ENCODE assay signal across 1 cellular context in the genomic region with DNA sequence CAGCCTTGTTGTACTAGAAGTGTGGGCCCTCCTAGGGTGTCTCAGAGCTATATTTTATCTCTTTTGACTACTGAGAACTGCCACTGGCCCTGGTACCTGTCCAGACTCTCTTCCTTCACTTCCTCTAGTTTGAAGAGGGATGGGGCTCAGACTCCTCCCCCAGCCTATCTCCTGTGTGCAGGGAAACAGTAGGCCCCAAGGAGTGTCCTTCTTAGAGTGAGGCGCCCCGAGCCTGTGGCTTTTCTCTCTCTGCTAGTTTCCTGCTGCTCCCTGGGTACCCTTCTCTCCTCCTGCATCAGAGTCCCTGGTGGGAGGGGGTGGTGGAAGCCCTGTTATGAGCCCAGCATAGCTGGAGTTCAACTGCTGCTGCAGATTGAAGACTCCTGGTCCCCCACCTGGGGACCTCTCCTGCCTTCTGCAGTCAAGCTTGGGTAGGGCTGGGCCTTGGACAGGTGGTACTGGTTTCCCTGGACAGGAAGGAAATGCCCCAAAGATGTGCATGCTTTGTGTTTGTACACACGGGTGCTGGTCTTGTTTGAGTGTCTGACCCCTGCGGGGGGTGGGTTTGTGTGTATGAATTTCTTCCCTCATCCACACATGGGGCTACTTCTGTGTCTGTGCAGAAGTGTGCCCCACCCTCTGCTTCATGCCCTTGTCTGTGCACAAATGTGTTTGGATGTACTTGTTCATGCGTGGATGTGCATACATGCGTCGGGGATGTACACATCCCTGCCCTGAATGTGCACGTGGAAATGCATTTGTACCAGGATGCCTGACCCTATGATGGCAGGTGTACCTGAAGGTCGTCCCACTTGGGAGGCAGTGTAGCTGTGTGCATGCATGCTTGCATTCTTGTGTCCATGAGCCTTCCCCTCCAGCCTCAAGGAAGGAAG.
TF ChIP-seq lines count a peak whose summit lies in the region.

No MANE protein-coding gene starts in this region.

TF ChIP-seq in GM23338, 12 proteins besides CTCF, POLR2A, EP300 and RAD21 (continued from another document):
- TF ChIP-seq, protein P1, sequence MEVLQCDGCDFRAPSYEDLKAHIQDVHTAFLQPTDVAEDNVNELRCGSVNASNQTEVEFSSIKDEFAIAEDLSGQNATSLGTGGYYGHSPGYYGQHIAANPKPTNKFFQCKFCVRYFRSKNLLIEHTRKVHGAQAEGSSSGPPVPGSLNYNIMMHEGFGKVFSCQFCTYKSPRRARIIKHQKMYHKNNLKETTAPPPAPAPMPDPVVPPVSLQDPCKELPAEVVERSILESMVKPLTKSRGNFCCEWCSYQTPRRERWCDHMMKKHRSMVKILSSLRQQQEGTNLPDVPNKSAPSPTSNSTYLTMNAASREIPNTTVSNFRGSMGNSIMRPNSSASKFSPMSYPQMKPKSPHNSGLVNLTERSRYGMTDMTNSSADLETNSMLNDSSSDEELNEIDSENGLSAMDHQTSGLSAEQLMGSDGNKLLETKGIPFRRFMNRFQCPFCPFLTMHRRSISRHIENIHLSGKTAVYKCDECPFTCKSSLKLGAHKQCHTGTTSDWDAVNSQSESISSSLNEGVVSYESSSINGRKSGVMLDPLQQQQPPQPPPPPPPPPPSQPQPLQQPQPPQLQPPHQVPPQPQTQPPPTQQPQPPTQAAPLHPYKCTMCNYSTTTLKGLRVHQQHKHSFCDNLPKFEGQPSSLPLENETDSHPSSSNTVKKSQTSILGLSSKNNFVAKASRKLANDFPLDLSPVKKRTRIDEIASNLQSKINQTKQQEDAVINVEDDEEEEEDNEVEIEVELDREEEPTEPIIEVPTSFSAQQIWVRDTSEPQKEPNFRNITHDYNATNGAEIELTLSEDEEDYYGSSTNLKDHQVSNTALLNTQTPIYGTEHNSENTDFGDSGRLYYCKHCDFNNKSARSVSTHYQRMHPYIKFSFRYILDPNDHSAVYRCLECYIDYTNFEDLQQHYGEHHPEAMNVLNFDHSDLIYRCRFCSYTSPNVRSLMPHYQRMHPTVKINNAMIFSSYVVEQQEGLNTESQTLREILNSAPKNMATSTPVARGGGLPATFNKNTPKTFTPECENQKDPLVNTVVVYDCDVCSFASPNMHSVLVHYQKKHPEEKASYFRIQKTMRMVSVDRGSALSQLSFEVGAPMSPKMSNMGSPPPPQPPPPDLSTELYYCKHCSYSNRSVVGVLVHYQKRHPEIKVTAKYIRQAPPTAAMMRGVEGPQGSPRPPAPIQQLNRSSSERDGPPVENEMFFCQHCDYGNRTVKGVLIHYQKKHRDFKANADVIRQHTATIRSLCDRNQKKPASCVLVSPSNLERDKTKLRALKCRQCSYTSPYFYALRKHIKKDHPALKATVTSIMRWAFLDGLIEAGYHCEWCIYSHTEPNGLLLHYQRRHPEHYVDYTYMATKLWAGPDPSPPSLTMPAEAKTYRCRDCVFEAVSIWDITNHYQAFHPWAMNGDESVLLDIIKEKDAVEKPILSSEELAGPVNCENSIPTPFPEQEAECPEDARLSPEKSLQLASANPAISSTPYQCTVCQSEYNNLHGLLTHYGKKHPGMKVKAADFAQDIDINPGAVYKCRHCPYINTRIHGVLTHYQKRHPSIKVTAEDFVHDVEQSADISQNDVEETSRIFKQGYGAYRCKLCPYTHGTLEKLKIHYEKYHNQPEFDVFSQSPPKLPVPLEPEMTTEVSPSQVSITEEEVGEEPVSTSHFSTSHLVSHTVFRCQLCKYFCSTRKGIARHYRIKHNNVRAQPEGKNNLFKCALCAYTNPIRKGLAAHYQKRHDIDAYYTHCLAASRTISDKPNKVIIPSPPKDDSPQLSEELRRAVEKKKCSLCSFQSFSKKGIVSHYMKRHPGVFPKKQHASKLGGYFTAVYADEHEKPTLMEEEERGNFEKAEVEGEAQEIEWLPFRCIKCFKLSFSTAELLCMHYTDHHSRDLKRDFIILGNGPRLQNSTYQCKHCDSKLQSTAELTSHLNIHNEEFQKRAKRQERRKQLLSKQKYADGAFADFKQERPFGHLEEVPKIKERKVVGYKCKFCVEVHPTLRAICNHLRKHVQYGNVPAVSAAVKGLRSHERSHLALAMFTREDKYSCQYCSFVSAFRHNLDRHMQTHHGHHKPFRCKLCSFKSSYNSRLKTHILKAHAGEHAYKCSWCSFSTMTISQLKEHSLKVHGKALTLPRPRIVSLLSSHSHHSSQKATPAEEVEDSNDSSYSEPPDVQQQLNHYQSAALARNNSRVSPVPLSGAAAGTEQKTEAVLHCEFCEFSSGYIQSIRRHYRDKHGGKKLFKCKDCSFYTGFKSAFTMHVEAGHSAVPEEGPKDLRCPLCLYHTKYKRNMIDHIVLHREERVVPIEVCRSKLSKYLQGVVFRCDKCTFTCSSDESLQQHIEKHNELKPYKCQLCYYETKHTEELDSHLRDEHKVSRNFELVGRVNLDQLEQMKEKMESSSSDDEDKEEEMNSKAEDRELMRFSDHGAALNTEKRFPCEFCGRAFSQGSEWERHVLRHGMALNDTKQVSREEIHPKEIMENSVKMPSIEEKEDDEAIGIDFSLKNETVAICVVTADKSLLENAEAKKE (CRISPR knock-in tag; IDR thresholded peaks at IDR 0.05) = no peak
- no peak for TF ChIP-seq POLR2AphosphoS5 (IDR thresholded peaks at IDR 0.05; ENCODE audit: low read depth)
- TF ChIP-seq, protein P2, sequence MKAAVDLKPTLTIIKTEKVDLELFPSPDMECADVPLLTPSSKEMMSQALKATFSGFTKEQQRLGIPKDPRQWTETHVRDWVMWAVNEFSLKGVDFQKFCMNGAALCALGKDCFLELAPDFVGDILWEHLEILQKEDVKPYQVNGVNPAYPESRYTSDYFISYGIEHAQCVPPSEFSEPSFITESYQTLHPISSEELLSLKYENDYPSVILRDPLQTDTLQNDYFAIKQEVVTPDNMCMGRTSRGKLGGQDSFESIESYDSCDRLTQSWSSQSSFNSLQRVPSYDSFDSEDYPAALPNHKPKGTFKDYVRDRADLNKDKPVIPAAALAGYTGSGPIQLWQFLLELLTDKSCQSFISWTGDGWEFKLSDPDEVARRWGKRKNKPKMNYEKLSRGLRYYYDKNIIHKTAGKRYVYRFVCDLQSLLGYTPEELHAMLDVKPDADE (IDR thresholded peaks at IDR 0.05) = no peak
- no peak for TF ChIP-seq CREB1 (CRISPR knock-in tag; IDR thresholded peaks at IDR 0.05; ENCODE audit: low read depth)
- TF ChIP-seq ZNF114 (CRISPR knock-in tag; IDR thresholded peaks at IDR 0.05) = no peak
TF ChIP-seq in GM23338: peak in this region for 0.
